In the genomic region with DNA sequence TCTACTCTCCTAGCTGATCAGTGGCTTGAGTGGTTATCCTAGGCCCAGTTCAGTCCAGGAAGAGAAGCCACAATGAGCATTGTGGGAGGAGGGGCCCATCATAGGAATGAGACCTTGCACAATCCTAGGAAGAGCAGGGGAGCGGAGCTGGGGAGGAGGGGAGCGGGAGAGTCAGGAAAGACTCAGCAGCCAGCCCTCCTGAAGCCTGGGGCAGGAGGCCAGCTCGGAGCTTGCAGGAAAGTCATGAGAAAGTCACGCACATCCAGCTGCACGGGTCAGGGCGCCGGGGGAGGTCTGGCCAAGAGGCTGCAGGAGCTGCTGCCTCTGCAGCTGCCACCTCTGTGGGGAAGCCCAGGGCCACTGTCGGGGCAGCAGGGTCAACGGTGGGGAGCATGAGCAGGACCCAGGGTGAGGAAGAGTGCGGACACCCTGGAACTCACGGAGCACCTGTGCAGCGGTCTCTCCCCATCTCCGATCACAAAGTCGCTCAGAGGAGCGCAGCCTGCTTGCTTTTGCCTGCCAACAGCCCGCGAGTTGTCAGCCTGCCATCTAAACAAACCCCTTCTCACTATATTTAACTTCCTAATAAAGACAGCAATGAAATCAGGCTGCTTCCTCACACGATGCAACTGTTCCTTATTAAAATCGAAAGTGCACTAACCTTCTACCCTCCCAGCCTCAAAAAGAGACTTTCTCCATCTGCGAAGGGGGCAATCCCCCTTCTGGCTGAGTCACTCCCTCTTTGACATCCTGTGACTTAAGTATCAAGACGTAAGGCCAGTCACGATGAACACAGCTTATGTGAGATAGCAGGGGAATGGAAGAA, we compare ENCODE assay signal across 8 cellular contexts. TPM values are rescaled to one million over a fixed set of nuclear protein-coding genes. Genes with fewer than 3 reads are reported as not detected.
DNase-seq lines count a peak whose midpoint lies in the region; ATAC-seq lines count a peak whose summit lies in the region.

No MANE protein-coding gene starts in this region.

- H3K27me3 Mint-ChIP-seq in activated CD4-positive, alpha-beta memory T cell treated with anti-CD3 and anti-CD28 coated beads for 36 hours, result peaks cover 18% of the 10 kb centered on the region
- H3K27me3 Mint-ChIP-seq in activated CD4-positive, alpha-beta memory T cell treated with anti-CD3 and anti-CD28 coated beads, Interleukin-2, amount 10 ng/mL, durations not matched to agents 7 days and 5 days, result peaks cover 3% of the 10 kb centered on the region
- peaks cover 14% of the 10 kb centered on the region for H3K27me3 Mint-ChIP-seq in activated T-helper 1 cell treated with anti-CD3 and anti-CD28 coated beads, Interleukin-12 subunit alpha, Interleukin-12 subunit beta, Interleukin-2, Interleukin-4 antibody, amounts not matched to agents 30 ng/mL and 10 ng/mL and 1 ng/mL, durations not matched to agents 14 hours and 24 hours and 36 hours (ENCODE audit: insufficient read depth)

- no peak overlapping the region for H3K4me3 Mint-ChIP-seq in activated CD4-positive, alpha-beta memory T cell treated with anti-CD3 and anti-CD28 coated beads for 36 hours
- no peak overlapping the region for H3K4me3 Mint-ChIP-seq in activated CD4-positive, alpha-beta memory T cell treated with anti-CD3 and anti-CD28 coated beads, Interleukin-2, amount 10 ng/mL, durations not matched to agents 7 days and 5 days
- H3K4me3 Mint-ChIP-seq in activated T-helper 1 cell treated with anti-CD3 and anti-CD28 coated beads, Interleukin-12 subunit alpha, Interleukin-12 subunit beta, Interleukin-2, Interleukin-4 antibody, amounts not matched to agents 30 ng/mL and 10 ng/mL and 1 ng/mL, durations not matched to agents 14 hours and 24 hours and 36 hours, result no peak overlapping the region

- intact Hi-C loops in activated CD4-positive, alpha-beta memory T cell treated with anti-CD3 and anti-CD28 coated beads for 36 hours (cut with micrococcal nuclease), result loop anchor here (2.0 kb wide), 1 partner anchor 96 kb away; no protein-coding TSS in a partner anchor
- intact Hi-C loops in Right ventricle myocardium superior (cut with DNase I), result no loop called here
- intact Hi-C loops in activated T-helper 1 cell treated with anti-CD3 and anti-CD28 coated beads, Interleukin-12 subunit alpha, Interleukin-12 subunit beta, Interleukin-2, Interleukin-4 antibody, amounts not matched to agents 30 ng/mL and 10 ng/mL and 1 ng/mL, durations not matched to agents 14 hours and 24 hours and 36 hours (cut with micrococcal nuclease), result no loop called here

- peak; percentile 66 for DNase-seq in activated CD4-positive, alpha-beta memory T cell treated with anti-CD3 and anti-CD28 coated beads for 36 hours
- no peak for DNase-seq in activated CD4-positive, alpha-beta memory T cell treated with anti-CD3 and anti-CD28 coated beads, Interleukin-2, amount 10 ng/mL, durations not matched to agents 7 days and 5 days
- DNase-seq in T1000 (lab: John Stamatoyannopoulos, UW), result peak; percentile 61
- DNase-seq in Right ventricle myocardium superior, result peak; percentile 87
- DNase-seq in stimulated activated CD4-positive, alpha-beta T cell treated with anti-CD3 and anti-CD28 coated beads, Interleukin-2, amount 100 ng/mL, for 24 hours, result peak; percentile 22 to 23
- no peak for DNase-seq in activated T-helper 1 cell treated with anti-CD3 and anti-CD28 coated beads, Interleukin-12 subunit alpha, Interleukin-12 subunit beta, Interleukin-2, Interleukin-4 antibody, amounts not matched to agents 30 ng/mL and 10 ng/mL and 1 ng/mL, durations not matched to agents 14 hours and 24 hours and 36 hours (ENCODE audit: low spot score)

- H3K4me1 Mint-ChIP-seq in activated CD4-positive, alpha-beta memory T cell treated with anti-CD3 and anti-CD28 coated beads for 36 hours (ENCODE audit: low read depth), result peaks cover 10% of the 10 kb centered on the region
- peaks cover 4% of the 10 kb centered on the region for H3K4me1 Mint-ChIP-seq in activated CD4-positive, alpha-beta memory T cell treated with anti-CD3 and anti-CD28 coated beads, Interleukin-2, amount 10 ng/mL, durations not matched to agents 7 days and 5 days
- H3K4me1 Mint-ChIP-seq in activated T-helper 1 cell treated with anti-CD3 and anti-CD28 coated beads, Interleukin-12 subunit alpha, Interleukin-12 subunit beta, Interleukin-2, Interleukin-4 antibody, amounts not matched to agents 30 ng/mL and 10 ng/mL and 1 ng/mL, durations not matched to agents 14 hours and 24 hours and 36 hours (ENCODE audit: low read depth), result peaks cover 4% of the 10 kb centered on the region

- H3K27ac Mint-ChIP-seq in activated CD4-positive, alpha-beta memory T cell treated with anti-CD3 and anti-CD28 coated beads for 36 hours, result no peak overlapping the region
- H3K27ac Mint-ChIP-seq in activated CD4-positive, alpha-beta memory T cell treated with anti-CD3 and anti-CD28 coated beads, Interleukin-2, amount 10 ng/mL, durations not matched to agents 7 days and 5 days, result no peak overlapping the region
- H3K27ac Mint-ChIP-seq in activated T-helper 1 cell treated with anti-CD3 and anti-CD28 coated beads, Interleukin-12 subunit alpha, Interleukin-12 subunit beta, Interleukin-2, Interleukin-4 antibody, amounts not matched to agents 30 ng/mL and 10 ng/mL and 1 ng/mL, durations not matched to agents 14 hours and 24 hours and 36 hours, result no peak overlapping the region

- H3K36me3 Mint-ChIP-seq in activated CD4-positive, alpha-beta memory T cell treated with anti-CD3 and anti-CD28 coated beads for 36 hours, result no peaks in the 10 kb centered on the region
- H3K36me3 Mint-ChIP-seq in activated CD4-positive, alpha-beta memory T cell treated with anti-CD3 and anti-CD28 coated beads, Interleukin-2, amount 10 ng/mL, durations not matched to agents 7 days and 5 days (ENCODE audit: low read depth), result no peaks in the 10 kb centered on the region
- H3K36me3 Mint-ChIP-seq in activated T-helper 1 cell treated with anti-CD3 and anti-CD28 coated beads, Interleukin-12 subunit alpha, Interleukin-12 subunit beta, Interleukin-2, Interleukin-4 antibody, amounts not matched to agents 30 ng/mL and 10 ng/mL and 1 ng/mL, durations not matched to agents 14 hours and 24 hours and 36 hours (ENCODE audit: low read depth), result no peaks in the 10 kb centered on the region

- H3K9me3 Mint-ChIP-seq in activated CD4-positive, alpha-beta memory T cell treated with anti-CD3 and anti-CD28 coated beads for 36 hours, result no peaks in the 10 kb centered on the region
- H3K9me3 Mint-ChIP-seq in activated CD4-positive, alpha-beta memory T cell treated with anti-CD3 and anti-CD28 coated beads, Interleukin-2, amount 10 ng/mL, durations not matched to agents 7 days and 5 days, result no peaks in the 10 kb centered on the region
- H3K9me3 Mint-ChIP-seq in activated T-helper 1 cell treated with anti-CD3 and anti-CD28 coated beads, Interleukin-12 subunit alpha, Interleukin-12 subunit beta, Interleukin-2, Interleukin-4 antibody, amounts not matched to agents 30 ng/mL and 10 ng/mL and 1 ng/mL, durations not matched to agents 14 hours and 24 hours and 36 hours, result no peaks in the 10 kb centered on the region

- ATAC-seq in Right ventricle myocardium superior (ENCODE audit: poor library complexity), result peak; percentile 92
- ATAC-seq in GM21529 (IDR thresholded peaks at IDR 0.05; ENCODE audit: unreplicated experiment), result no peak
- ATAC-seq in HG02840 (IDR thresholded peaks at IDR 0.05; ENCODE audit: low FRiP score, unreplicated experiment), result no peak

- POLR2A ChIA-PET in activated CD4-positive, alpha-beta memory T cell treated with anti-CD3 and anti-CD28 coated beads for 36 hours (lab: Charles Lee), result interaction anchor here (1.0 kb wide), 1 partner anchor 50 kb away, joined by 3 read pairs; no protein-coding TSS in a partner anchor
- POLR2A ChIA-PET in activated CD4-positive, alpha-beta memory T cell treated with anti-CD3 and anti-CD28 coated beads, Interleukin-2, amount 10 ng/mL, durations not matched to agents 7 days and 5 days (lab: Charles Lee), result no interaction called here

- CTCF ChIA-PET in activated CD4-positive, alpha-beta memory T cell treated with anti-CD3 and anti-CD28 coated beads for 36 hours (lab: Charles Lee), result interaction anchor here (1.0 kb wide), 1 partner anchor 17 kb away, joined by 3 read pairs; no protein-coding TSS in a partner anchor
- CTCF ChIA-PET in activated CD4-positive, alpha-beta memory T cell treated with anti-CD3 and anti-CD28 coated beads, Interleukin-2, amount 10 ng/mL, durations not matched to agents 7 days and 5 days (lab: Charles Lee), result no interaction called here

RNA-seq across cellular contexts. Expression of a gene that starts 52.8 kb away (rescaled TPM):
- total RNA-seq in activated CD4-positive, alpha-beta memory T cell treated with anti-CD3 and anti-CD28 coated beads for 36 hours, result 1 to 10 TPM; 7.2 to 7.4 TPM
- total RNA-seq in activated CD4-positive, alpha-beta memory T cell treated with anti-CD3 and anti-CD28 coated beads, Interleukin-2, amount 10 ng/mL, durations not matched to agents 7 days and 5 days, result 1 to 10 TPM; 6.7 to 6.8 TPM
- total RNA-seq in Right ventricle myocardium superior, result 23.5 TPM
- total RNA-seq in activated T-helper 1 cell treated with anti-CD3 and anti-CD28 coated beads, Interleukin-12 subunit alpha, Interleukin-12 subunit beta, Interleukin-2, Interleukin-4 antibody, amounts not matched to agents 30 ng/mL and 10 ng/mL and 1 ng/mL, durations not matched to agents 14 hours and 24 hours and 36 hours, result 7.3 and 7.4 TPM in 2 replicates

Comparison
In these comparisons a context has a peak if more than half of its experiments do, and no peak if none do; other contexts are left out.
1. DNase-seq: peak in activated CD4-positive, alpha-beta memory T cell treated with anti-CD3 and anti-CD28 coated beads for 36 hours (single experiment), T1000 (single experiment), Right ventricle myocardium superior (single experiment) and stimulated activated CD4-positive, alpha-beta T cell treated with anti-CD3 and anti-CD28 coated beads, Interleukin-2, amount 100 ng/mL, for 24 hours (2 of 2); none in activated CD4-positive, alpha-beta memory T cell treated with anti-CD3 and anti-CD28 coated beads, Interleukin-2, amount 10 ng/mL, durations not matched to agents 7 days and 5 days (single experiment) and activated T-helper 1 cell treated with anti-CD3 and anti-CD28 coated beads, Interleukin-12 subunit alpha, Interleukin-12 subunit beta, Interleukin-2, Interleukin-4 antibody, amounts not matched to agents 30 ng/mL and 10 ng/mL and 1 ng/mL, durations not matched to agents 14 hours and 24 hours and 36 hours (single experiment).